ENCODE assay signal across 24 cellular contexts in genomic region chr18:24876266-24876665, GRCh38.
DNase-seq lines count a peak whose midpoint lies in the region; ATAC-seq and TF ChIP-seq lines count a peak whose summit lies in the region.
"Had no signal": no experiment of that assay in that cellular context is flagged by ENCODE, and none has a peak within 500 bp of the region (broad histone marks: within the 10 kb centered on the region; RNA-seq: fewer than 3 reads in every experiment).

No MANE protein-coding gene starts in this region.

- no peaks in the 10 kb centered on the region for H3K36me3 Mint-ChIP-seq in activated T-cell treated with anti-CD3 and anti-CD28 coated beads, Interleukin-2, amount 50 U/mL, for 4 hours (ENCODE audit: insufficient read depth)
- H3K36me3 Mint-ChIP-seq: CD4-positive, CD25-positive, alpha-beta regulatory T cell had no signal

- no peaks in the 10 kb centered on the region for H3K4me1 Mint-ChIP-seq in activated T-cell treated with anti-CD3 and anti-CD28 coated beads, Interleukin-2, amount 50 U/mL, for 4 hours (ENCODE audit: low read depth)
- H3K4me1 Mint-ChIP-seq: CD4-positive, CD25-positive, alpha-beta regulatory T cell had no signal

- DNase-seq in AG10803 (ENCODE audit: low read depth) (peak; percentile 71), ELR (ENCODE audit: low read depth) (peak; percentile 3), LHCN-M2 (ENCODE audit: low read depth) (peak; percentile 6), foreskin fibroblast (peak; percentile 5 to 68), GF-D8 (lab: John Stamatoyannopoulos, UW) (no peak), activated T-cell treated with anti-CD3 and anti-CD28 coated beads for 4 hours (no peak)
- DNase-seq in activated CD4-positive, CD25-positive, alpha-beta regulatory T cell (lab: John Stamatoyannopoulos, UW) = no peak
- no peak for DNase-seq in activated T-cell treated with anti-CD3 and anti-CD28 coated beads, Interleukin-2, amount 50 U/mL, for 4 hours
- DNase-seq: 8988T; CD4-positive, CD25-positive, alpha-beta regulatory T cell; COR-L47; DMS79; KBM-7; MV-4-11; NCI-H1694; NCI-H2081; NCI-H2171; NCI-H446; NCI-H526; PC-9; SIG-M5; SK-N-SH had no signal

- no peak for ATAC-seq in activated T-cell treated with anti-CD3 and anti-CD28 coated beads, Interleukin-2, amount 50 U/mL, for 4 hours
- ATAC-seq: HepG2 had no signal

- no peak overlapping the region for H3K4me3 Mint-ChIP-seq in activated T-cell treated with anti-CD3 and anti-CD28 coated beads, Interleukin-2, amount 50 U/mL, for 4 hours
- H3K4me3 Mint-ChIP-seq: B cell; CD4-positive, CD25-positive, alpha-beta regulatory T cell had no signal

- H3K4me3 ChIP-seq in AG10803 (ENCODE audit: low read length) = no peak overlapping the region
- H3K4me3 ChIP-seq in foreskin fibroblast (ENCODE audit: low read depth in 1 of 2, low read length in 2 of 2) = no peak overlapping the region
- H3K4me3 ChIP-seq: PC-9 had no signal

- H3K27me3 Mint-ChIP-seq in activated T-cell treated with anti-CD3 and anti-CD28 coated beads, Interleukin-2, amount 50 U/mL, for 4 hours (ENCODE audit: low read depth) = peaks cover 2% of the 10 kb centered on the region
- H3K27me3 Mint-ChIP-seq: CD4-positive, CD25-positive, alpha-beta regulatory T cell had no signal

- TF ChIP-seq CTCF in AG10803 (conservative IDR thresholded peaks at IDR 0.05; ENCODE audit: low read length) (no peak), foreskin fibroblast (IDR thresholded peaks at IDR 0.05; ENCODE audit: low read depth, low read length) (no peak)

- no peaks in the 10 kb centered on the region for H3K9me3 Mint-ChIP-seq in activated T-cell treated with anti-CD3 and anti-CD28 coated beads, Interleukin-2, amount 50 U/mL, for 4 hours

Comparison
In these comparisons a context has a peak if more than half of its experiments do, and no peak if none do; other contexts are left out.
1. DNase-seq: peak in AG10803 (single experiment), ELR (single experiment), LHCN-M2 (single experiment) and foreskin fibroblast (2 of 2); none in activated CD4-positive, CD25-positive, alpha-beta regulatory T cell (0 of 4), GF-D8 (single experiment), activated T-cell treated with anti-CD3 and anti-CD28 coated beads for 4 hours (single experiment) and activated T-cell treated with anti-CD3 and anti-CD28 coated beads, Interleukin-2, amount 50 U/mL, for 4 hours (single experiment).